Comparison of ENCODE assay signal across 34 cellular contexts in genomic region chrX:151966236-151966635, GRCh38. TPM values are rescaled to one million over a fixed set of nuclear protein-coding genes. Genes with fewer than 3 reads are reported as not detected.
"Had no signal": no experiment of that assay in that cellular context is flagged by ENCODE, and none has a peak within 500 bp of the region (broad histone marks: within the 10 kb centered on the region; RNA-seq: fewer than 3 reads in every experiment).

No MANE protein-coding gene starts in this region.

- FAIRE-seq: small intestine had no signal

- H3K36me3 ChIP-seq: neural progenitor cell, ovary, thoracic aorta, thyroid gland, uterus had no signal

- H3K27ac ChIP-seq: neural progenitor cell, ovary, parathyroid adenoma, psoas muscle, thoracic aorta, thyroid gland, tibial nerve, upper lobe of right lung, uterus had no signal

- H3K9ac ChIP-seq: neural progenitor cell, parathyroid adenoma had no signal

- H3K4me2 ChIP-seq: neural progenitor cell had no signal

- H3K27me3 ChIP-seq: neural progenitor cell, ovary, thyroid gland, tibial nerve, upper lobe of right lung, uterus had no signal

- H2AFZ ChIP-seq: neural progenitor cell, parathyroid adenoma had no signal

- H3K27ac Mint-ChIP-seq: naive thymus-derived CD4-positive, alpha-beta T cell; natural killer cell; nephron; neural progenitor cell; progenitor cell of endocrine pancreas; stimulated activated effector memory CD8-positive, alpha-beta T cell treated with anti-CD3 and anti-CD28 coated beads, Interleukin-12 subunit alpha, Interleukin-12 subunit beta, amount 100 ng/mL, for 72 hours; stimulated activated naive B cell treated with anti-CD40 and anti-IgM and Interleukin-4, amounts not matched to agents 10 μg/mL and 1 μg/mL and 100 μg/mL, for 72 hours; stimulated activated naive CD8-positive, alpha-beta T cell treated with anti-CD3 and anti-CD28 coated beads, Interleukin-15, Interleukin-2, amounts not matched to agents 100 ng/mL and 50 ng/mL, for 24 hours; type B pancreatic cell had no signal

- DNase-seq: naive thymus-derived CD4-positive, alpha-beta T cell; natural killer cell; occipital lobe; ovary; posterior cingulate gyrus; psoas muscle; right cardiac atrium; small intestine; stimulated activated CD4-positive, alpha-beta T cell treated with anti-CD3 and anti-CD28 coated beads, Interleukin-15, amount 100 ng/mL, for 24 hours; stimulated activated CD4-positive, alpha-beta T cell treated with anti-CD3 and anti-CD28 coated beads, Interleukin-2, amount 100 ng/mL, for 24 hours; stimulated activated CD4-positive, alpha-beta T cell treated with anti-CD3 and anti-CD28 coated beads, Interleukin-2, amount 100 ng/mL, for 48 hours; stimulated activated CD4-positive, alpha-beta T cell treated with anti-CD3 and anti-CD28 coated beads, Interleukin-4, amount 100 ng/mL, for 24 hours; stimulated activated naive B cell treated with anti-CD40 and anti-IgM and Interleukin-4, amounts not matched to agents 10 μg/mL and 1 μg/mL and 100 μg/mL, for 72 hours; stimulated activated naive CD4-positive, alpha-beta T cell treated with Interleukin-2 at 50 U/mL for 16 hours; thyroid gland; upper lobe of right lung; uterus had no signal

- H3K4me1 ChIP-seq: neural progenitor cell, parathyroid adenoma, psoas muscle, thyroid gland, upper lobe of right lung, uterus had no signal

- H3K4me3 Mint-ChIP-seq: naive thymus-derived CD4-positive, alpha-beta T cell; natural killer cell; nephron; neural progenitor cell; stimulated activated effector memory CD8-positive, alpha-beta T cell treated with anti-CD3 and anti-CD28 coated beads, Interleukin-12 subunit alpha, Interleukin-12 subunit beta, amount 100 ng/mL, for 72 hours; stimulated activated naive B cell treated with anti-CD40 and anti-IgM and Interleukin-4, amounts not matched to agents 10 μg/mL and 1 μg/mL and 100 μg/mL, for 72 hours; stimulated activated naive CD8-positive, alpha-beta T cell treated with anti-CD3 and anti-CD28 coated beads, Interleukin-15, Interleukin-2, amounts not matched to agents 100 ng/mL and 50 ng/mL, for 24 hours; type B pancreatic cell had no signal

- H3K79me2 ChIP-seq: parathyroid adenoma had no signal

- H3K9me3 Mint-ChIP-seq: natural killer cell; stimulated activated effector memory CD8-positive, alpha-beta T cell treated with anti-CD3 and anti-CD28 coated beads, Interleukin-12 subunit alpha, Interleukin-12 subunit beta, amount 100 ng/mL, for 72 hours had no signal

- H3K9me3 ChIP-seq: ovary, psoas muscle, thoracic aorta, thyroid gland, tibial nerve, upper lobe of right lung, uterus had no signal

- H3K4me3 ChIP-seq: neural progenitor cell, ovary, psoas muscle, thoracic aorta, thyroid gland, tibial nerve, upper lobe of right lung, uterus had no signal

- H3K27me3 Mint-ChIP-seq: naive thymus-derived CD4-positive, alpha-beta T cell; progenitor cell of endocrine pancreas; stimulated activated naive B cell treated with anti-CD40 and anti-IgM and Interleukin-4, amounts not matched to agents 10 μg/mL and 1 μg/mL and 100 μg/mL, for 72 hours; type B pancreatic cell had no signal

- ATAC-seq: naive thymus-derived CD4-positive, alpha-beta T cell; natural killer cell; psoas muscle; right cardiac atrium; sciatic nerve; stimulated activated effector memory CD8-positive, alpha-beta T cell treated with anti-CD3 and anti-CD28 coated beads, Interleukin-12 subunit alpha, Interleukin-12 subunit beta, amount 100 ng/mL, for 72 hours; stimulated activated naive B cell treated with anti-CD40 and anti-IgM and Interleukin-4, amounts not matched to agents 10 μg/mL and 1 μg/mL and 100 μg/mL, for 72 hours; upper lobe of right lung had no signal

- H3K4me1 Mint-ChIP-seq: naive thymus-derived CD4-positive, alpha-beta T cell; natural killer cell; nephron; neural progenitor cell; stimulated activated effector memory CD8-positive, alpha-beta T cell treated with anti-CD3 and anti-CD28 coated beads, Interleukin-12 subunit alpha, Interleukin-12 subunit beta, amount 100 ng/mL, for 72 hours; stimulated activated naive B cell treated with anti-CD40 and anti-IgM and Interleukin-4, amounts not matched to agents 10 μg/mL and 1 μg/mL and 100 μg/mL, for 72 hours had no signal

RNA-seq across cellular contexts. Expression of gene GABRE, which starts 8.2 kb away (rescaled TPM):
- total RNA-seq: naive thymus-derived CD4-positive, alpha-beta T cell; natural killer cell had no signal
- polyA plus RNA-seq: naive thymus-derived CD4-positive, alpha-beta T cell had no signal

RNA-seq across cellular contexts. Expression of gene MAGEA4, which starts 53.5 kb away (rescaled TPM):
- total RNA-seq: naive thymus-derived CD4-positive, alpha-beta T cell; natural killer cell; occipital lobe; osteoblast; ovary; progenitor cell of endocrine pancreas; psoas muscle; renal cortical epithelial cell; right cardiac atrium; sciatic nerve; skeletal muscle tissue; subcutaneous adipose tissue; temporal lobe; thoracic aorta; tibial nerve; upper lobe of right lung; urinary bladder; uterus had no signal
- polyA plus RNA-seq: naive thymus-derived CD4-positive, alpha-beta T cell; neural cell; ovary; psoas muscle; right cardiac atrium; small intestine; urinary bladder had no signal
